ENCODE assay signal across 12 cellular contexts in genomic region chr2:127672341-127673303, GRCh38. TPM values are rescaled to one million over a fixed set of nuclear protein-coding genes. Genes with fewer than 3 reads are reported as not detected.
DNase-seq lines count a peak whose midpoint lies in the region; ATAC-seq and TF ChIP-seq lines count a peak whose summit lies in the region.
"Had no signal": no experiment of that assay in that cellular context is flagged by ENCODE, and none has a peak within 500 bp of the region (broad histone marks: within the 10 kb centered on the region; RNA-seq: fewer than 3 reads in every experiment).

No MANE protein-coding gene starts in this region.

- peak overlapping the region; percentile 78 for H3K27ac ChIP-seq in subcutaneous abdominal adipose tissue (ENCODE audit: low read depth, low read length)

- peak overlapping the region in 3 of 5 donors; percentile 0 to 77 (median 75) for H3K9ac ChIP-seq in subcutaneous abdominal adipose tissue (ENCODE audit: low read length in 5 of 5)

- no peaks in the 10 kb centered on the region for H3K9me3 ChIP-seq in subcutaneous abdominal adipose tissue (ENCODE audit: control insufficient read depth in 5 of 5, low read length in 5 of 5)

- peaks cover 0 to 3% (median 0%) of the 10 kb centered on the region in 5 donors for H3K27me3 ChIP-seq in subcutaneous abdominal adipose tissue (ENCODE audit: control insufficient read depth in 5 of 5, insufficient read depth in 4 of 5, low read length in 5 of 5)

- ATAC-seq in esophagus mucosa (peak; percentile 9), GM18870 (IDR thresholded peaks at IDR 0.05; ENCODE audit: unreplicated experiment) (no peak), GM18519 (IDR thresholded peaks at IDR 0.05; ENCODE audit: low FRiP score, unreplicated experiment) (no peak)
- ATAC-seq: PC-3 had no signal

- H3K4me1 ChIP-seq in subcutaneous abdominal adipose tissue (ENCODE audit: control insufficient read depth in 5 of 5, insufficient read depth in 5 of 5, low read length in 5 of 5) = peaks cover 5 to 63% (median 42%) of the 10 kb centered on the region in 5 donors

- TF ChIP-seq POLR2A in erythroblast (IDR thresholded peaks at IDR 0.05; ENCODE audit: low read length) = no peak

- H3K4me3 ChIP-seq in subcutaneous abdominal adipose tissue (ENCODE audit: low read depth in 1 of 5, low read length in 5 of 5) = peak overlapping the region in 4 of 5 donors; percentile 29 to 78 (median 77)

- DNase-seq in GM03348 (ENCODE audit: low spot score) = peak; percentile 39
- peak; percentile 9 for DNase-seq in mucosa of gallbladder (ENCODE audit: low spot score)
- no peak for DNase-seq in erythroblast (lab: John Stamatoyannopoulos, UW)
- no peak for DNase-seq in NCI-H1417 (lab: John Stamatoyannopoulos, UW)
- DNase-seq: C1 segment of cervical spinal cord, mesendoderm, PC-3 had no signal

- peaks cover 0 to 5% (median 0%) of the 10 kb centered on the region in 5 donors for H3K36me3 ChIP-seq in subcutaneous abdominal adipose tissue (ENCODE audit: control insufficient read depth in 5 of 5, insufficient read depth in 5 of 5, low read length in 5 of 5)

RNA-seq across cellular contexts. Expression of gene LIMS2, which starts 2.7 kb away (rescaled TPM):
- total RNA-seq in esophagus mucosa = 6.0 TPM
- total RNA-seq in mucosa of gallbladder = 104 TPM

RNA-seq across cellular contexts. Expression of gene GPR17, which starts 26.7 kb away (rescaled TPM):
- total RNA-seq in esophagus mucosa = not detected
- 0.17 TPM for total RNA-seq in mucosa of gallbladder
- total RNA-seq: activated CD8-positive, alpha-beta memory T cell treated with anti-CD3 and anti-CD28 coated beads for 36 hours had no signal

RNA-seq across cellular contexts. Expression of gene SFT2D3, which starts 28.7 kb away (rescaled TPM):
- 3.6 TPM for total RNA-seq in esophagus mucosa
- total RNA-seq in mucosa of gallbladder = 7.2 TPM

Comparison
In these comparisons a context has a peak if more than half of its experiments do, and no peak if none do; other contexts are left out.
1. DNase-seq: peak in GM03348 (single experiment) and mucosa of gallbladder (single experiment); none in erythroblast (0 of 2) and NCI-H1417 (0 of 3).
2. RNA of gene LIMS2, which starts 2.7 kb away (total RNA-seq): 104 TPM in mucosa of gallbladder (single experiment); 6.0 TPM in esophagus mucosa (single experiment); every median in the first group is over 10 times any median in the second.